ENCODE assay signal across 8 cellular contexts in genomic region chr5:79235578-79236363, GRCh38. TPM values are rescaled to one million over a fixed set of nuclear protein-coding genes. Genes with fewer than 3 reads are reported as not detected.
DNase-seq lines count a peak whose midpoint lies in the region; ATAC-seq, FAIRE-seq and TF ChIP-seq lines count a peak whose summit lies in the region.

Gene JMY, plus strand, starts transcription at chr5:79236131. Its CDS starts 520 bp downstream, at chr5:79236651.

- no peaks in the 10 kb centered on the region for H3K9me2 ChIP-seq in hepatocyte (replicated peaks; ENCODE audit: insufficient read depth)

- FAIRE-seq in GM12891 (lab: Jason Lieb, UNC): peak; percentile 96

- no peaks in the 10 kb centered on the region for H3K36me3 ChIP-seq in hepatocyte (replicated peaks; ENCODE audit: insufficient read depth, low read depth)

- 1% methylated on average over 77 of the region's 83 CpGs for WGBS in hepatocyte (ENCODE audit: low lambda C conversion rate, missing lambda C conversion rate)

- H3K4me3 ChIP-seq in astrocyte of the cerebellum (ENCODE audit: low read depth, low read length) (peak within 1 kb of the TSS; percentile 73), hepatocyte (peak within 1 kb of the TSS; percentile 95), retinal pigment epithelial cell (ENCODE audit: low read length) (peak within 1 kb of the TSS; percentile 86)

- peak within 1 kb of the TSS; percentile 97 for H3K4me2 ChIP-seq in hepatocyte

- H3K79me2 ChIP-seq in hepatocyte: peaks cover 39% of the 10 kb centered on the region

- H2AFZ ChIP-seq in hepatocyte: peak within 1 kb of the TSS; percentile 94

- H4K20me1 ChIP-seq in hepatocyte (ENCODE audit: insufficient read depth, poor library complexity, severe bottlenecking): peaks cover 27% of the 10 kb centered on the region

- H3K27me3 ChIP-seq in hepatocyte: no peaks in the 10 kb centered on the region

- peak; percentile 10 for TF ChIP-seq CTCF in astrocyte of the cerebellum (IDR thresholded peaks at IDR 0.05; ENCODE audit: low read depth, low read length, missing control alignments)
- TF ChIP-seq CTCF in hepatocyte (IDR thresholded peaks at IDR 0.05; ENCODE audit: poor library complexity): no peak
- TF ChIP-seq CTCF in retinal pigment epithelial cell (conservative IDR thresholded peaks at IDR 0.05; ENCODE audit: low read depth, low read length): no peak

- peak; percentile 85 for ATAC-seq in HG02759 (IDR thresholded peaks at IDR 0.05; ENCODE audit: unreplicated experiment)
- ATAC-seq in GM18870 (IDR thresholded peaks at IDR 0.05; ENCODE audit: unreplicated experiment): no peak

- peaks cover 6% of the 10 kb centered on the region for H3K4me1 ChIP-seq in hepatocyte (ENCODE audit: insufficient read depth)

- no peaks in the 10 kb centered on the region for H3K9me3 ChIP-seq in hepatocyte (ENCODE audit: low read depth)

- in situ Hi-C loops in astrocyte of the cerebellum (cut with HindIII; ENCODE audit: low sequenced_read_pairs): no loop called here

- peak within 1 kb of the TSS; percentile 87 for H3K27ac ChIP-seq in hepatocyte

- TF ChIP-seq POLR2A in GM12891 (IDR thresholded peaks at IDR 0.05; ENCODE audit: low read depth, low read length): peak; percentile 57

- peak; percentile 77 for DNase-seq in GM12891 (ENCODE audit: insufficient read length, low spot score)
- peak; percentile 72 for DNase-seq in NCI-H1436 (lab: John Stamatoyannopoulos, UW)
- DNase-seq in T-helper 2 cell: peak; percentile 64 to 92 (median 77)
- DNase-seq in astrocyte of the cerebellum (ENCODE audit: low read depth): peak; percentile 37
- DNase-seq in hepatocyte (ENCODE audit: low spot score): peak; percentile 95
- DNase-seq in retinal pigment epithelial cell (ENCODE audit: low read depth): no peak

TF ChIP-seq in GM12891, 5 proteins besides CTCF, POLR2A, EP300 and RAD21:
- TF ChIP-seq POU2F2 (IDR thresholded peaks at IDR 0.05; ENCODE audit: low read depth, low read length) (no peak), POLR2AphosphoS5 (IDR thresholded peaks at IDR 0.05; ENCODE audit: low read depth, low read length) (peak; percentile 85), SPI1 (IDR thresholded peaks at IDR 0.05; ENCODE audit: low read depth, low read length) (peak; percentile 63), PAX5 (IDR thresholded peaks at IDR 0.05; ENCODE audit: insufficient read depth, low read length, severe bottlenecking) (no peak), TAF1 (IDR thresholded peaks at IDR 0.05; ENCODE audit: low read depth, low read length) (peak; percentile 60; the same call in 1 of the 2 replicates)

RNA-seq across cellular contexts. Expression of gene JMY, which starts in this region (rescaled TPM):
- polyA plus RNA-seq in GM12891 (2012; ENCODE audit: low read depth, missing spikeins): 1.9 TPM
- total RNA-seq in hepatocyte: 9.3 and 11.7 TPM in 2 replicates
- 2.0 and 3.3 TPM in 2 replicates for polyA plus RNA-seq in hepatocyte
